ENCODE assay signal across 8 cellular contexts in the genomic region with DNA sequence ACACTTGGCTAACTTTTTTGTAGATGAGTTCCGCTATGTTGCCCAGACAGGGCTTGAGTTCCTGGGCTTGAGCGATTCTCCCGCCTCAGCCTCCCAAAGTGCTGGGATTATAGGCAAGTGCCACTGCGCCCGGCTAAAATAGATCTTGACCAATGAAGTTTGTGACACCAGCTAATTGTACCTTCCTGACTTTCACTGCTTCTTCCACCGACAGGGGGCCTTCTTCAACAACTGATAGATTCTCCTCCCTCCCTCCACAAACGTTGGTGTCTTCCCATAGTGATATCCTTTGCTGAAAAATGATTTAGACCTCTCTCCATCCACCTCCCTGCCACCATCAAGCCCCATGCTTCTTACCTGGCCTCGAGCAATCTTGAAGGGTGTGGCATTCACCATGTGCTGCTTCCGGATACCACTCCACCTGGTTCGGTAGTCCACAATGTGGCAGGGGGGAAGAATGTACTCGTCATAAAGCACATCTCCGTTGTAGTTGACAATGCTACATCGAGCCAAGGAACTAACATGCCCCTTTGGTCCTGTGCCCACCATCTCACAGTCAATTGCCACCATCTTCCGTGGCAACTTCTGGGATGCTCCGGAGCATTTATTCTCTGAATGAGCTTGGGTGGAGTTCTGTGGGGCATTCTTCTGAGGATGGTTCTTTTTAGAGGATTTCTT. TPM values are rescaled to one million over a fixed set of nuclear protein-coding genes. Genes with fewer than 3 reads are reported as not detected.
A peak's percentile ranks its signal among the peaks of the same experiment; 100 is the strongest.
DNase-seq lines count a peak whose midpoint lies in the region; ATAC-seq and TF ChIP-seq lines count a peak whose summit lies in the region.

No MANE protein-coding gene starts in this region.

- H3K9me3 Mint-ChIP-seq in osteocyte (ENCODE audit: unreplicated experiment): no peaks in the 10 kb centered on the region

- peak overlapping the region; percentile 91 for H3K4me3 ChIP-seq in AG09309 (ENCODE audit: control insufficient read depth, low read depth, low read length)

- DNase-seq in AG09309 (ENCODE audit: low read depth): no peak
- peak; percentile 34 for DNase-seq in NCI-H226
- peak; percentile 50 to 59 for DNase-seq in activated CD4-positive, alpha-beta T cell treated with anti-CD3 and anti-CD28 coated beads for 4 hours
- peak; percentile 82 to 85 for DNase-seq in erythroblast (lab: John Stamatoyannopoulos, UW)
- no peak for DNase-seq in osteocyte (ENCODE audit: extremely low spot score, unreplicated experiment)
- no peak for DNase-seq in amniotic stem cell (lab: John Stamatoyannopoulos, UW)

- H3K4me1 Mint-ChIP-seq in osteocyte (ENCODE audit: unreplicated experiment): peaks cover 13% of the 10 kb centered on the region

- no peak for TF ChIP-seq POLR2A in erythroblast (IDR thresholded peaks at IDR 0.05; ENCODE audit: low read length)

- no peak for ATAC-seq in HG02885 (IDR thresholded peaks at IDR 0.05; ENCODE audit: poor library complexity, unreplicated experiment)

- no peaks in the 10 kb centered on the region for H3K27me3 Mint-ChIP-seq in osteocyte (ENCODE audit: unreplicated experiment)

- TF ChIP-seq CTCF in AG09309 (IDR thresholded peaks at IDR 0.05; ENCODE audit: control insufficient read depth, insufficient read depth, low read depth, low read length, missing control alignments): peak; percentile 69
- TF ChIP-seq CTCF in GM12874 (IDR thresholded peaks at IDR 0.05; ENCODE audit: insufficient read depth, low read depth, low read length): peak; percentile 65
- TF ChIP-seq CTCF in osteocyte (IDR thresholded peaks at IDR 0.05): peak; percentile 69

- H3K4me3 Mint-ChIP-seq in osteocyte (ENCODE audit: unreplicated experiment): no peak overlapping the region

- no peak overlapping the region for H3K27ac Mint-ChIP-seq in osteocyte (ENCODE audit: unreplicated experiment)

- H3K36me3 Mint-ChIP-seq in osteocyte (ENCODE audit: unreplicated experiment): peaks cover 12% of the 10 kb centered on the region

RNA-seq across cellular contexts. Expression of a gene that starts 1.6 kb away (rescaled TPM):
- total RNA-seq in osteocyte: 21.3 and 24.1 TPM in 2 replicates

RNA-seq across cellular contexts. Expression of a gene that starts 1.9 kb away (rescaled TPM):
- total RNA-seq in osteocyte: 33.0 and 37.7 TPM in 2 replicates

RNA-seq across cellular contexts. Expression of a gene that starts 14.2 kb away (rescaled TPM):
- total RNA-seq in osteocyte: 52.6 and 55.8 TPM in 2 replicates

RNA-seq across cellular contexts. Expression of a gene that starts 21.3 kb away (rescaled TPM):
- 144 and 146 TPM in 2 replicates for total RNA-seq in osteocyte

RNA-seq across cellular contexts. Expression of a gene that starts 24.8 kb away (rescaled TPM):
- 213 and 219 TPM in 2 replicates for total RNA-seq in osteocyte

Comparison
In these comparisons a context has a peak if more than half of its experiments do, and no peak if none do; other contexts are left out.
1. DNase-seq: peak in NCI-H226 (single experiment), activated CD4-positive, alpha-beta T cell treated with anti-CD3 and anti-CD28 coated beads for 4 hours (2 of 2) and erythroblast (2 of 2); none in AG09309 (single experiment), osteocyte (single experiment) and amniotic stem cell (single experiment).
2. Peak in every context shown above with its lines, with median percentiles within 50 percentile points of each other: CTCF ChIP-seq.